Comparison of ENCODE assay signal across 8 cellular contexts in genomic region chr1:43763497-43763973, GRCh38. TPM values are rescaled to one million over a fixed set of nuclear protein-coding genes. Genes with fewer than 3 reads are reported as not detected.
DNase-seq lines count a peak whose midpoint lies in the region; ATAC-seq and TF ChIP-seq lines count a peak whose summit lies in the region.

No MANE protein-coding gene starts in this region.

- peak; percentile 43 to 94 (median 88) for TF ChIP-seq CTCF in body of pancreas (IDR thresholded peaks at IDR 0.05)

- H3K4me1 ChIP-seq in body of pancreas (no peaks in the 10 kb centered on the region), skeletal muscle satellite cell (ENCODE audit: control insufficient read depth, insufficient read depth, low read length) (peaks cover 7% of the 10 kb centered on the region)

- ATAC-seq in body of pancreas, result peak; percentile 93
- no peak for ATAC-seq in HG02852 (IDR thresholded peaks at IDR 0.05; ENCODE audit: unreplicated experiment)

- no peak overlapping the region for H3K9ac ChIP-seq in skeletal muscle satellite cell (ENCODE audit: low read depth, low read length)

- intact Hi-C loops in body of pancreas (cut with DNase I), result loop anchor here (10.0 kb wide), 2 partner anchors 171 to 291 kb away; partner anchors contain the start of gene ARTN

- H3K27ac ChIP-seq in body of pancreas, result no peak overlapping the region

- H3K4me3 ChIP-seq in body of pancreas, result no peak overlapping the region
- no peak overlapping the region for H3K4me3 ChIP-seq in skeletal muscle satellite cell (ENCODE audit: low read length)

- H3K4me2 ChIP-seq in skeletal muscle satellite cell (ENCODE audit: low read length), result peak overlapping the region; percentile 23

- no peak for TF ChIP-seq POLR2A in body of pancreas (IDR thresholded peaks at IDR 0.05)

- H3K27me3 ChIP-seq in body of pancreas, result no peaks in the 10 kb centered on the region
- H3K27me3 ChIP-seq in skeletal muscle satellite cell (ENCODE audit: control insufficient read depth, insufficient read depth, low read length), result no peaks in the 10 kb centered on the region

- H3K9me3 ChIP-seq in body of pancreas (no peaks in the 10 kb centered on the region), skeletal muscle satellite cell (replicated peaks; ENCODE audit: low read length) (no peaks in the 10 kb centered on the region)

- no peaks in the 10 kb centered on the region for H3K36me3 ChIP-seq in body of pancreas (replicated peaks in 1 of 2; ENCODE audit: insufficient read depth in 1 of 2, low read depth in 2 of 2)
- no peaks in the 10 kb centered on the region for H3K36me3 ChIP-seq in skeletal muscle satellite cell (ENCODE audit: insufficient read depth, low read length)

- 1 to 2% methylated on average over 4 of the region's 4 CpGs for WGBS in body of pancreas, 2 donors

- DNase-seq in SIG-M5 treated with dmso at 0.1 percent for 504 hours (lab: John Stamatoyannopoulos, UW; ENCODE audit: unreplicated experiment), result peak; percentile 82
- DNase-seq in SIG-M5 (lab: John Stamatoyannopoulos, UW), result no peak
- DNase-seq in NCI-H2029 treated with DMSO at 0.1 percent for 48 hours (lab: John Stamatoyannopoulos, UW), result peak; percentile 98
- peak; percentile 70 for DNase-seq in T1000 (lab: John Stamatoyannopoulos, UW)
- peak; percentile 69 to 86 (median 77) for DNase-seq in body of pancreas
- peak; percentile 71 for DNase-seq in iPS DF 4.7 (ENCODE audit: extremely low read depth, low spot score)

RNA-seq across cellular contexts. Expression of gene ST3GAL3, which starts 56.2 kb away (rescaled TPM):
- total RNA-seq in body of pancreas, result 10 to 100 TPM; 14.5 to 15.2 TPM
- total RNA-seq in skeletal muscle satellite cell (2012; rRNA removed), result 10.9 and 14.9 TPM in 2 replicates
